Comparison of ENCODE assay signal across 22 cellular contexts in the genomic region with DNA sequence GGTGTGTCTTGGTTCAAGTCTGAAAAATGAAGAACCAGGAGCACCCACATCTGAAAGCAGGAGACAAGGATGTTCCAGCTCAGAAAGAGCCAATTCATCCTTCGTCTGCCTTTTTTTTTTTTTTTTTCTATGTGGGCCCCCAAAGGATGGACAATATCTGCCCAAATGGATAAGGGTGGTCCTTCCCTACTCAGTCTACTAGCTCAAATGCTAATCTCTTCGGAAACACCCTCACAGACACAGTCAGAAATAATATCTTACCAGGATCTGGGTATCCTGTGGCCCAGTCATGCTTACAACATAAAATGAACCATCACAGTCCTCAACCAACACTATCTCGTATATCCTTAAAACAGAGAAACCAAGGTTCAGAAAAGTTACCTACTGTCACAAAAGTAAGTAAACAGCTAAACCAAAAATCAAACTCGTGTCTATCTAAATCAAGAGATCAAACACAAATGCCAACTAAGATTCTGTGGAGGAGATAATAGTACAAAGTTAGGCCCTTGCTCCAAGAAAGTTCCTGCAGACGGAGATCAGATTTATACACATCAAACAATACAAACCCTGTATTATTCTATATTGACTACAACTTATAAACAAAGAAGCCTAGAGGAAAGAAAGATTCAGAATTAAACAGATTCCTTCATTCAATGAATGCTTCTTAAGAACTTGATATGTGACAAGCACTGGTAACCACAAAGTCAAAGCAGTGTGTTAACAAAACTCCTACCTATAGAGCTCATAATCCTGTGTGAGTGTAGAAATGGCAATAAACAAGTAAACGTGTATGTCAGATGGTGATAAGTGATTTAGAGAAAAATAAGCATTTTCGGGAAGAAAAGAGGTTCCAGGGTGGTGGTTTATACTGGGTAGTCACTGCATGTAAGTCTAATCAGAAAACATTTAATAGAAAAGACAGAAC.
"Had no signal": no experiment of that assay in that cellular context is flagged by ENCODE, and none has a peak within 500 bp of the region (broad histone marks: within the 10 kb centered on the region; RNA-seq: fewer than 3 reads in every experiment).

No MANE protein-coding gene starts in this region.

- H3K4me1 ChIP-seq: colonic mucosa, parathyroid adenoma, prostate gland, spleen, testis, transverse colon had no signal

- H3K4me1 Mint-ChIP-seq: nephron had no signal

- H3K36me3 ChIP-seq: colonic mucosa, prostate gland, spleen, transverse colon had no signal

- ATAC-seq: heart left ventricle; left colon; left ventricle myocardium superior; sciatic nerve; stimulated activated memory B cell treated with anti-CD40 and anti-IgM and Interleukin-4, amounts not matched to agents 10 μg/mL and 1 μg/mL and 100 μg/mL, for 72 hours had no signal

- H3K9me3 Mint-ChIP-seq: naive B cell; nephron; stimulated activated memory B cell treated with anti-CD40 and anti-IgM and Interleukin-4, amounts not matched to agents 10 μg/mL and 1 μg/mL and 100 μg/mL, for 72 hours; stimulated activated naive CD8-positive, alpha-beta T cell treated with anti-CD3 and anti-CD28 coated beads, Interleukin-15, Interleukin-2, amounts not matched to agents 100 ng/mL and 50 ng/mL, for 24 hours had no signal

- H3K4me3 ChIP-seq: colonic mucosa, heart left ventricle, lung, prostate gland, spleen, testis, transverse colon had no signal

- H3K36me3 Mint-ChIP-seq: naive B cell had no signal

- H3K27ac ChIP-seq: colonic mucosa, heart left ventricle, parathyroid adenoma, prostate gland, spleen, testis, transverse colon had no signal

- H3K9me3 ChIP-seq: colonic mucosa, heart left ventricle, prostate gland, spleen, testis, transverse colon had no signal

- H3K27me3 ChIP-seq: colonic mucosa, heart left ventricle, spleen, testis, transverse colon had no signal

- H3K27ac Mint-ChIP-seq: stimulated activated memory B cell treated with anti-CD40 and anti-IgM and Interleukin-4, amounts not matched to agents 10 μg/mL and 1 μg/mL and 100 μg/mL, for 72 hours; stimulated activated naive CD8-positive, alpha-beta T cell treated with anti-CD3 and anti-CD28 coated beads, Interleukin-15, Interleukin-2, amounts not matched to agents 100 ng/mL and 50 ng/mL, for 24 hours had no signal

- H3K4me3 Mint-ChIP-seq: naive B cell; nephron; stimulated activated memory B cell treated with anti-CD40 and anti-IgM and Interleukin-4, amounts not matched to agents 10 μg/mL and 1 μg/mL and 100 μg/mL, for 72 hours; stimulated activated naive CD8-positive, alpha-beta T cell treated with anti-CD3 and anti-CD28 coated beads, Interleukin-15, Interleukin-2, amounts not matched to agents 100 ng/mL and 50 ng/mL, for 24 hours had no signal

- DNase-seq: colonic mucosa; dermis blood vessel endothelial cell; heart left ventricle; hippocampal formation; left colon; left ventricle myocardium superior; mesendoderm; naive B cell; retina; spleen; stimulated activated CD4-positive, alpha-beta T cell treated with anti-CD3 and anti-CD28 coated beads, Interleukin-15, amount 100 ng/mL, for 24 hours; stimulated activated CD4-positive, alpha-beta T cell treated with anti-CD3 and anti-CD28 coated beads, Interleukin-1b, Interleukin-23, amount 100 ng/mL, for 48 hours; stimulated activated CD4-positive, alpha-beta T cell treated with anti-CD3 and anti-CD28 coated beads, Interleukin-4, amount 100 ng/mL, for 24 hours; testis; transverse colon had no signal

- H3K27me3 Mint-ChIP-seq: naive B cell; stimulated activated memory B cell treated with anti-CD40 and anti-IgM and Interleukin-4, amounts not matched to agents 10 μg/mL and 1 μg/mL and 100 μg/mL, for 72 hours; stimulated activated naive CD8-positive, alpha-beta T cell treated with anti-CD3 and anti-CD28 coated beads, Interleukin-15, Interleukin-2, amounts not matched to agents 100 ng/mL and 50 ng/mL, for 24 hours had no signal
